ENCODE assay signal across 1 cellular context in genomic region chr3:5122030-5122740, GRCh38.
TF ChIP-seq lines count a peak whose summit lies in the region.

Gene ARL8B (plus strand): TSS chr3:5122292. CDS start chr3:5122466, 174 bp downstream.

TF ChIP-seq in K562, 482 proteins besides CTCF, POLR2A, EP300 and RAD21 (continued from another document and continues in another):
- TF ChIP-seq ZNF740 (CRISPR knock-in tag; IDR thresholded peaks at IDR 0.05) (peak; percentile 88), ZNF740 (tag; IDR thresholded peaks at IDR 0.05) (peak in 1 of 2 experiments; percentile 64; a peak in 1 of 4 replicates), PML (IDR thresholded peaks at IDR 0.05; ENCODE audit: low read length) (peak; percentile 64; the same call in 1 of the 2 replicates), EHMT2 (IDR thresholded peaks at IDR 0.05) (0 out of 2 replicates have a peak, but pooled peaks have one; percentile 16), CBX1 (IDR thresholded peaks at IDR 0.05; ENCODE audit: low read depth) (peak; percentile 90), SNAPC5 (CRISPR knock-in tag; IDR thresholded peaks at IDR 0.05) (no peak), GTF2E2 (tag; IDR thresholded peaks at IDR 0.05) (peak; percentile 74; the same call in 1 of the 2 replicates), ARID2 (IDR thresholded peaks at IDR 0.05) (0 out of 2 replicates have a peak, but pooled peaks have one; percentile 38), BMI1 (IDR thresholded peaks at IDR 0.05; ENCODE audit: low read length) (no peak; the same call in 1 of the 2 replicates), TBP (optimal IDR thresholded peaks at IDR 0.05; ENCODE audit: low read depth, low read length) (peak; percentile 87), ZNF696 (CRISPR knock-in tag; conservative IDR thresholded peaks at IDR 0.05) (no peak), POLR2G (IDR thresholded peaks at IDR 0.05; ENCODE audit: low read depth, low read length) (peak; percentile 99), SMARCA5 (IDR thresholded peaks at IDR 0.05) (no peak), ZSCAN29 (IDR thresholded peaks at IDR 0.05) (peak; percentile 25; the same call in 1 of the 2 replicates), NR2F6 (CRISPR knock-in tag; IDR thresholded peaks at IDR 0.05) (no peak), PHF20 (IDR thresholded peaks at IDR 0.05; ENCODE audit: partially characterized antibody) (peak; percentile 88), MYBL2 (IDR thresholded peaks at IDR 0.05; ENCODE audit: low read depth) (peak; percentile 53; the same call in 1 of the 2 replicates), MYBL2 (CRISPR knock-in tag; IDR thresholded peaks at IDR 0.05; ENCODE audit: borderline replicate concordance) (no peak), SRF (CRISPR knock-in tag; IDR thresholded peaks at IDR 0.05) (no peak; a peak in 1 of 4 replicates), MAFK (IDR thresholded peaks at IDR 0.05; ENCODE audit: low read length) (0 out of 2 replicates have a peak, but pooled peaks have one; percentile 5), NR2C1 (IDR thresholded peaks at IDR 0.05) (no peak), NR2C1 (tag; IDR thresholded peaks at IDR 0.05) (no peak), KLF16 (IDR thresholded peaks at IDR 0.05) (peak; percentile 71), RAD51 (IDR thresholded peaks at IDR 0.05; ENCODE audit: borderline replicate concordance, low read depth) (peak; percentile 73; the same call in 1 of the 2 replicates), IRF1 (CRISPR knock-in tag; IDR thresholded peaks at IDR 0.05; ENCODE audit: borderline replicate concordance) (peak; percentile 66; the same call in 1 of the 2 replicates), KLF1 (tag; IDR thresholded peaks at IDR 0.05) (peak; percentile 85), TCF7 (IDR thresholded peaks at IDR 0.05; ENCODE audit: borderline replicate concordance) (0 out of 2 replicates have a peak, but pooled peaks have one; percentile 78), PYGO2 (tag; IDR thresholded peaks at IDR 0.05) (no peak), STAG1 (CRISPR knock-in tag; IDR thresholded peaks at IDR 0.05; ENCODE audit: borderline replicate concordance) (0 out of 2 replicates have a peak, but pooled peaks have one; percentile 26), NR3C1 (CRISPR knock-in tag; IDR thresholded peaks at IDR 0.05) (0 out of 2 replicates have a peak, but pooled peaks have one; percentile 54), POLR2B (IDR thresholded peaks at IDR 0.05; ENCODE audit: low read depth, partially characterized antibody) (peak; percentile 82), JUN (IDR thresholded peaks at IDR 0.05; ENCODE audit: borderline replicate concordance, low read depth, low read length) (peak; percentile 64), JUN (CRISPR knock-in tag; IDR thresholded peaks at IDR 0.05; ENCODE audit: borderline replicate concordance) (peak; percentile 37), ZNF282 (CRISPR knock-in tag; IDR thresholded peaks at IDR 0.05) (peak; percentile 35; the same call in 1 of the 2 replicates), RFX7 (CRISPR knock-in tag; IDR thresholded peaks at IDR 0.05) (no peak), TAF7 (tag; IDR thresholded peaks at IDR 0.05) (peak; percentile 82), MBD2 (IDR thresholded peaks at IDR 0.05; ENCODE audit: borderline replicate concordance, low read depth) (peak; percentile 24; the same call in 1 of the 2 replicates), JUND (IDR thresholded peaks at IDR 0.05; ENCODE audit: borderline replicate concordance, low read depth, low read length) (peak; percentile 79), JUND (tag; IDR thresholded peaks at IDR 0.05; ENCODE audit: borderline replicate concordance, low read depth, low read length) (no peak; the same call in 2 of the 3 replicates), ZNF197 (CRISPR knock-in tag; IDR thresholded peaks at IDR 0.05; ENCODE audit: low read depth) (peak; percentile 83), SRSF3 (IDR thresholded peaks at IDR 0.05; ENCODE audit: insufficient read depth, low read length) (0 out of 2 replicates have a peak, but pooled peaks have one; percentile 74), ILF3 (IDR thresholded peaks at IDR 0.05; ENCODE audit: borderline replicate concordance) (no peak; the same call in none of the 2 replicates), GABPB1 (CRISPR knock-in tag; IDR thresholded peaks at IDR 0.05) (peak; percentile 86), CBX5 (IDR thresholded peaks at IDR 0.05; ENCODE audit: borderline replicate concordance, low read depth) (peak; percentile 22; the same call in 1 of the 2 replicates), TBL1XR1 (IDR thresholded peaks at IDR 0.05; ENCODE audit: low read length in 2 of 2) (peak; percentile 63 to 91; a peak in 3 of 4 replicates), DMBX1 (CRISPR knock-in tag; IDR thresholded peaks at IDR 0.05; ENCODE audit: borderline replicate concordance) (no peak; the same call in none of the 2 replicates), TFAM (CRISPR knock-in tag; conservative IDR thresholded peaks at IDR 0.05) (no peak), TCF3 (CRISPR knock-in tag; IDR thresholded peaks at IDR 0.05) (peak; percentile 63), FOXJ3 (CRISPR knock-in tag; IDR thresholded peaks at IDR 0.05) (no peak), HBP1 (CRISPR knock-in tag; IDR thresholded peaks at IDR 0.05) (no peak), THRA (IDR thresholded peaks at IDR 0.05) (no peak), E2F5 (CRISPR knock-in tag; IDR thresholded peaks at IDR 0.05) (peak; percentile 85; the same call in 1 of the 2 replicates), THRB (CRISPR knock-in tag; conservative IDR thresholded peaks at IDR 0.05) (no peak), COPS2 (conservative IDR thresholded peaks at IDR 0.05) (no peak), FOXA1 (IDR thresholded peaks at IDR 0.05; ENCODE audit: borderline replicate concordance) (no peak), ZKSCAN1 (IDR thresholded peaks at IDR 0.05; ENCODE audit: low read depth, low read length) (0 out of 2 replicates have a peak, but pooled peaks have one; percentile 78), ZBTB1 (CRISPR knock-in tag; IDR thresholded peaks at IDR 0.05; ENCODE audit: borderline replicate concordance, low read depth) (peak; percentile 68)
- TF ChIP-seq, protein P1, sequence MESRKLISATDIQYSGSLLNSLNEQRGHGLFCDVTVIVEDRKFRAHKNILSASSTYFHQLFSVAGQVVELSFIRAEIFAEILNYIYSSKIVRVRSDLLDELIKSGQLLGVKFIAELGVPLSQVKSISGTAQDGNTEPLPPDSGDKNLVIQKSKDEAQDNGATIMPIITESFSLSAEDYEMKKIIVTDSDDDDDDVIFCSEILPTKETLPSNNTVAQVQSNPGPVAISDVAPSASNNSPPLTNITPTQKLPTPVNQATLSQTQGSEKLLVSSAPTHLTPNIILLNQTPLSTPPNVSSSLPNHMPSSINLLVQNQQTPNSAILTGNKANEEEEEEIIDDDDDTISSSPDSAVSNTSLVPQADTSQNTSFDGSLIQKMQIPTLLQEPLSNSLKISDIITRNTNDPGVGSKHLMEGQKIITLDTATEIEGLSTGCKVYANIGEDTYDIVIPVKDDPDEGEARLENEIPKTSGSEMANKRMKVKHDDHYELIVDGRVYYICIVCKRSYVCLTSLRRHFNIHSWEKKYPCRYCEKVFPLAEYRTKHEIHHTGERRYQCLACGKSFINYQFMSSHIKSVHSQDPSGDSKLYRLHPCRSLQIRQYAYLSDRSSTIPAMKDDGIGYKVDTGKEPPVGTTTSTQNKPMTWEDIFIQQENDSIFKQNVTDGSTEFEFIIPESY (CRISPR knock-in tag; IDR thresholded peaks at IDR 0.05), result peak; percentile 93
- TF ChIP-seq, protein P2, sequence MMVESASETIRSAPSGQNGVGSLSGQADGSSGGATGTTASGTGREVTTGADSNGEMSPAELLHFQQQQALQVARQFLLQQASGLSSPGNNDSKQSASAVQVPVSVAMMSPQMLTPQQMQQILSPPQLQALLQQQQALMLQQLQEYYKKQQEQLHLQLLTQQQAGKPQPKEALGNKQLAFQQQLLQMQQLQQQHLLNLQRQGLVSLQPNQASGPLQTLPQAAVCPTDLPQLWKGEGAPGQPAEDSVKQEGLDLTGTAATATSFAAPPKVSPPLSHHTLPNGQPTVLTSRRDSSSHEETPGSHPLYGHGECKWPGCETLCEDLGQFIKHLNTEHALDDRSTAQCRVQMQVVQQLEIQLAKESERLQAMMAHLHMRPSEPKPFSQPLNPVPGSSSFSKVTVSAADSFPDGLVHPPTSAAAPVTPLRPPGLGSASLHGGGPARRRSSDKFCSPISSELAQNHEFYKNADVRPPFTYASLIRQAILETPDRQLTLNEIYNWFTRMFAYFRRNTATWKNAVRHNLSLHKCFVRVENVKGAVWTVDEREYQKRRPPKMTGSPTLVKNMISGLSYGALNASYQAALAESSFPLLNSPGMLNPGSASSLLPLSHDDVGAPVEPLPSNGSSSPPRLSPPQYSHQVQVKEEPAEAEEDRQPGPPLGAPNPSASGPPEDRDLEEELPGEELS (CRISPR knock-in tag; IDR thresholded peaks at IDR 0.05; ENCODE audit: borderline replicate concordance), result peak; percentile 91
- TF ChIP-seq, protein P3, sequence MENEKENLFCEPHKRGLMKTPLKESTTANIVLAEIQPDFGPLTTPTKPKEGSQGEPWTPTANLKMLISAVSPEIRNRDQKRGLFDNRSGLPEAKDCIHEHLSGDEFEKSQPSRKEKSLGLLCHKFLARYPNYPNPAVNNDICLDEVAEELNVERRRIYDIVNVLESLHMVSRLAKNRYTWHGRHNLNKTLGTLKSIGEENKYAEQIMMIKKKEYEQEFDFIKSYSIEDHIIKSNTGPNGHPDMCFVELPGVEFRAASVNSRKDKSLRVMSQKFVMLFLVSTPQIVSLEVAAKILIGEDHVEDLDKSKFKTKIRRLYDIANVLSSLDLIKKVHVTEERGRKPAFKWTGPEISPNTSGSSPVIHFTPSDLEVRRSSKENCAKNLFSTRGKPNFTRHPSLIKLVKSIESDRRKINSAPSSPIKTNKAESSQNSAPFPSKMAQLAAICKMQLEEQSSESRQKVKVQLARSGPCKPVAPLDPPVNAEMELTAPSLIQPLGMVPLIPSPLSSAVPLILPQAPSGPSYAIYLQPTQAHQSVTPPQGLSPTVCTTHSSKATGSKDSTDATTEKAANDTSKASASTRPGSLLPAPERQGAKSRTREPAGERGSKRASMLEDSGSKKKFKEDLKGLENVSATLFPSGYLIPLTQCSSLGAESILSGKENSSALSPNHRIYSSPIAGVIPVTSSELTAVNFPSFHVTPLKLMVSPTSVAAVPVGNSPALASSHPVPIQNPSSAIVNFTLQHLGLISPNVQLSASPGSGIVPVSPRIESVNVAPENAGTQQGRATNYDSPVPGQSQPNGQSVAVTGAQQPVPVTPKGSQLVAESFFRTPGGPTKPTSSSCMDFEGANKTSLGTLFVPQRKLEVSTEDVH (IDR thresholded peaks at IDR 0.05; ENCODE audit: low read depth, partially characterized antibody), result peak; percentile 72
- TF ChIP-seq, protein P4, sequence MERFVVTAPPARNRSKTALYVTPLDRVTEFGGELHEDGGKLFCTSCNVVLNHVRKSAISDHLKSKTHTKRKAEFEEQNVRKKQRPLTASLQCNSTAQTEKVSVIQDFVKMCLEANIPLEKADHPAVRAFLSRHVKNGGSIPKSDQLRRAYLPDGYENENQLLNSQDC (CRISPR knock-in tag; IDR thresholded peaks at IDR 0.05), result peak; percentile 76; the same call in 1 of the 2 replicates
